ENCODE assay signal across 12 cellular contexts in the genomic region with DNA sequence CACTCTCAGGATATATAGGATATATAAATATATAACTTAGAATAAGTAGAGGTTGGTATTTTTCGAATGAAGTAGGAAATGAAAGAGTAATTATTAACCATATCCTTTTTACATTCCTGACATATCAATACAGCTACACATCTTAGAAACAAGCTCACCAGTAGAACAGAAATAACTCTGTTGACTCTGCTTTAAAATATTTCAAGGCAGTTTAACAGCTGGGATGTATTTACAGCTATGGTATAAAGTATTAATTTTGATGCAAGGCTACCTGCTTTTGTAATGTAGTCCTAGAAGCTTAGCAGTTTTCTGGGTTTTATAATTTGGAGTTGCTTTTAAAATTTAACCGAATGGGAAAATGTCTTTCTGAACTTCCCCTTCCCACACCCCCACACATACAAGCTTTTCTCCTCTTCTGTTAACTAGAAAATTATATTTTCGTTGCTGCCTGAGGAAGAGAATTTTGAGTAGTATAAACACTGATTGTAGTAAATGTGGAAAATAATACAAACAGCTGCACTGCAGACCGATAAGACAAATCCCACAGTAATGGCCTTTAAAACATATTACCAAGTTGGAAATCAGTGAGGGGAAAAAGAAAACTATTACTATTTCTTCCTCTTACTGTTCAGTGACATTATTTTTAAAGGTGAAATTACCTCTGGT.
DNase-seq lines count a peak whose midpoint lies in the region; ATAC-seq and TF ChIP-seq lines count a peak whose summit lies in the region.
"Had no signal": no experiment of that assay in that cellular context is flagged by ENCODE, and none has a peak within 500 bp of the region (broad histone marks: within the 10 kb centered on the region; RNA-seq: fewer than 3 reads in every experiment).

No MANE protein-coding gene starts in this region.

- intact Hi-C loops in Calu3 (cut with micrococcal nuclease; ENCODE audit: unreplicated experiment) = loop anchor here (10.0 kb wide), 1 partner anchor 46 kb away; no protein-coding TSS in a partner anchor

- no peaks in the 10 kb centered on the region for H3K9me3 Mint-ChIP-seq in Calu3 (ENCODE audit: low read depth, unreplicated experiment)

- ATAC-seq in HG02870 (IDR thresholded peaks at IDR 0.05; ENCODE audit: unreplicated experiment) = no peak
- ATAC-seq in GM21367 (IDR thresholded peaks at IDR 0.05; ENCODE audit: unreplicated experiment) = no peak

- no peak overlapping the region for H3K27ac Mint-ChIP-seq in Calu3 (ENCODE audit: unreplicated experiment)

- no peak overlapping the region for H3K27ac ChIP-seq in AG04450 (ENCODE audit: low read depth, low read length)
- peak overlapping the region; percentile 64 for H3K27ac ChIP-seq in HUES48 (ENCODE audit: low read depth, low read length)
- H3K27ac ChIP-seq: parathyroid adenoma had no signal

- CTCF ChIA-PET in AG04450 (lab: Charles Lee) (no interaction called here), Calu3 (lab: Charles Lee) (interaction anchor here (0.6 kb wide), 1 partner anchor 671 kb away, joined by 3 read pairs; no protein-coding TSS in a partner anchor)

- H3K9me3 ChIP-seq in AG04450 (ENCODE audit: control insufficient read depth, insufficient read depth, low read length) (no peaks in the 10 kb centered on the region), HUES48 (ENCODE audit: control insufficient read depth, insufficient read depth, low read length) (no peaks in the 10 kb centered on the region)

- no TSS peak for BruUV-seq in Calu3 (replicated peaks; lab: Mats Ljungman, UMichigan)

- H3K4me1 ChIP-seq in HUES48 (ENCODE audit: control insufficient read depth, insufficient read depth, low read length) = peaks cover 35% of the 10 kb centered on the region
- H3K4me1 ChIP-seq: parathyroid adenoma had no signal

- POLR2A ChIA-PET in AG04450 (lab: Yijun Ruan, JAX) = interaction anchor here (0.6 kb wide), 1 partner anchor 1626 kb away, joined by 7 read pairs; no protein-coding TSS in a partner anchor

- H3K4me3 Mint-ChIP-seq in Calu3 (ENCODE audit: low read depth, unreplicated experiment) = no peak overlapping the region

- H3K27me3 ChIP-seq in AG04450 (ENCODE audit: control insufficient read depth, insufficient read depth, low read length) (no peaks in the 10 kb centered on the region), HUES48 (ENCODE audit: control insufficient read depth, insufficient read depth, low read length) (no peaks in the 10 kb centered on the region)

- peak; percentile 21 for DNase-seq in AG04450 (ENCODE audit: low read depth, low spot score)
- peak; percentile 41 for DNase-seq in dermis blood vessel endothelial cell
- peak; percentile 81 for DNase-seq in kidney tubule cell (ENCODE audit: low spot score)
- no peak for DNase-seq in DMS79 treated with DMSO at 0.1 percent for 48 hours (lab: John Stamatoyannopoulos, UW)
- DNase-seq in Calu3 = no peak
- DNase-seq: activated CD4-positive, alpha-beta T cell treated with anti-CD3 and anti-CD28 coated beads, Interleukin-2, amount 50 U/mL, for 1 hour; C1 segment of cervical spinal cord; NCI-H774 had no signal

- no peak overlapping the region; the same call in 1 of the 2 replicates for H3K9ac ChIP-seq in HUES48 (ENCODE audit: low read depth, low read length)
- H3K9ac ChIP-seq: parathyroid adenoma had no signal

- no peak for TF ChIP-seq CTCF in AG04450 (IDR thresholded peaks at IDR 0.05; ENCODE audit: low read depth, low read length)
- no peak for TF ChIP-seq CTCF in Calu3 (IDR thresholded peaks at IDR 0.05; ENCODE audit: unreplicated experiment)

- H3K4me1 Mint-ChIP-seq in Calu3 (ENCODE audit: low read depth, unreplicated experiment) = peaks cover 19% of the 10 kb centered on the region

- H3K4me3 ChIP-seq in AG04450 (ENCODE audit: low read depth, low read length) (peak overlapping the region; percentile 14; the same call in 1 of the 2 replicates), HUES48 (ENCODE audit: low read depth, low read length) (no peak overlapping the region)

- no peaks in the 10 kb centered on the region for H3K36me3 ChIP-seq in HUES48 (ENCODE audit: control insufficient read depth, insufficient read depth, low read length)

- H3K36me3 Mint-ChIP-seq in Calu3 (ENCODE audit: insufficient read depth, unreplicated experiment) = no peaks in the 10 kb centered on the region

- no peaks in the 10 kb centered on the region for H3K27me3 Mint-ChIP-seq in Calu3 (ENCODE audit: unreplicated experiment)

Comparison
In these comparisons a context has a peak if more than half of its experiments do, and no peak if none do; other contexts are left out.
1. DNase-seq: peak in AG04450 (single experiment), dermis blood vessel endothelial cell (single experiment) and kidney tubule cell (single experiment); none in DMS79 treated with DMSO at 0.1 percent for 48 hours (single experiment) and Calu3 (single experiment).